ENCODE assay signal across 2 cellular contexts in genomic region chr1:67138813-67139539, GRCh38.
A peak's percentile ranks its signal among the peaks of the same experiment; 100 is the strongest.
TF ChIP-seq lines count a peak whose summit lies in the region.

No MANE protein-coding gene starts in this region.

TF ChIP-seq in K562, 482 proteins besides CTCF, POLR2A, EP300 and RAD21:
- TF ChIP-seq SREBF2 (CRISPR knock-in tag; IDR thresholded peaks at IDR 0.05) (no peak), SPI1 (IDR thresholded peaks at IDR 0.05; ENCODE audit: borderline replicate concordance, low read depth, low read length) (peak; percentile 84), ZNF124 (CRISPR knock-in tag; IDR thresholded peaks at IDR 0.05) (no peak)
- TF ChIP-seq, protein P1, sequence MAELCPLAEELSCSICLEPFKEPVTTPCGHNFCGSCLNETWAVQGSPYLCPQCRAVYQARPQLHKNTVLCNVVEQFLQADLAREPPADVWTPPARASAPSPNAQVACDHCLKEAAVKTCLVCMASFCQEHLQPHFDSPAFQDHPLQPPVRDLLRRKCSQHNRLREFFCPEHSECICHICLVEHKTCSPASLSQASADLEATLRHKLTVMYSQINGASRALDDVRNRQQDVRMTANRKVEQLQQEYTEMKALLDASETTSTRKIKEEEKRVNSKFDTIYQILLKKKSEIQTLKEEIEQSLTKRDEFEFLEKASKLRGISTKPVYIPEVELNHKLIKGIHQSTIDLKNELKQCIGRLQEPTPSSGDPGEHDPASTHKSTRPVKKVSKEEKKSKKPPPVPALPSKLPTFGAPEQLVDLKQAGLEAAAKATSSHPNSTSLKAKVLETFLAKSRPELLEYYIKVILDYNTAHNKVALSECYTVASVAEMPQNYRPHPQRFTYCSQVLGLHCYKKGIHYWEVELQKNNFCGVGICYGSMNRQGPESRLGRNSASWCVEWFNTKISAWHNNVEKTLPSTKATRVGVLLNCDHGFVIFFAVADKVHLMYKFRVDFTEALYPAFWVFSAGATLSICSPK (IDR thresholded peaks at IDR 0.05; ENCODE audit: borderline replicate concordance): no peak

TF ChIP-seq in liver, 16 proteins besides CTCF, POLR2A, EP300 and RAD21:
- TF ChIP-seq RXRA (IDR thresholded peaks at IDR 0.05) (no peak), EGR1 (IDR thresholded peaks at IDR 0.05; ENCODE audit: low read depth in 2 of 2) (no peak), HNF4A (conservative IDR thresholded peaks at IDR 0.05) (peak; percentile 26 to 49), YY1 (IDR thresholded peaks at IDR 0.05) (no peak), TAF1 (conservative IDR thresholded peaks at IDR 0.05) (peak; percentile 31), JUND (IDR thresholded peaks at IDR 0.05) (no peak), GABPA (IDR thresholded peaks at IDR 0.05 in 1 of 2, conservative IDR thresholded peaks at IDR 0.05 in 1 of 2) (no peak)
- TF ChIP-seq, protein P2, sequence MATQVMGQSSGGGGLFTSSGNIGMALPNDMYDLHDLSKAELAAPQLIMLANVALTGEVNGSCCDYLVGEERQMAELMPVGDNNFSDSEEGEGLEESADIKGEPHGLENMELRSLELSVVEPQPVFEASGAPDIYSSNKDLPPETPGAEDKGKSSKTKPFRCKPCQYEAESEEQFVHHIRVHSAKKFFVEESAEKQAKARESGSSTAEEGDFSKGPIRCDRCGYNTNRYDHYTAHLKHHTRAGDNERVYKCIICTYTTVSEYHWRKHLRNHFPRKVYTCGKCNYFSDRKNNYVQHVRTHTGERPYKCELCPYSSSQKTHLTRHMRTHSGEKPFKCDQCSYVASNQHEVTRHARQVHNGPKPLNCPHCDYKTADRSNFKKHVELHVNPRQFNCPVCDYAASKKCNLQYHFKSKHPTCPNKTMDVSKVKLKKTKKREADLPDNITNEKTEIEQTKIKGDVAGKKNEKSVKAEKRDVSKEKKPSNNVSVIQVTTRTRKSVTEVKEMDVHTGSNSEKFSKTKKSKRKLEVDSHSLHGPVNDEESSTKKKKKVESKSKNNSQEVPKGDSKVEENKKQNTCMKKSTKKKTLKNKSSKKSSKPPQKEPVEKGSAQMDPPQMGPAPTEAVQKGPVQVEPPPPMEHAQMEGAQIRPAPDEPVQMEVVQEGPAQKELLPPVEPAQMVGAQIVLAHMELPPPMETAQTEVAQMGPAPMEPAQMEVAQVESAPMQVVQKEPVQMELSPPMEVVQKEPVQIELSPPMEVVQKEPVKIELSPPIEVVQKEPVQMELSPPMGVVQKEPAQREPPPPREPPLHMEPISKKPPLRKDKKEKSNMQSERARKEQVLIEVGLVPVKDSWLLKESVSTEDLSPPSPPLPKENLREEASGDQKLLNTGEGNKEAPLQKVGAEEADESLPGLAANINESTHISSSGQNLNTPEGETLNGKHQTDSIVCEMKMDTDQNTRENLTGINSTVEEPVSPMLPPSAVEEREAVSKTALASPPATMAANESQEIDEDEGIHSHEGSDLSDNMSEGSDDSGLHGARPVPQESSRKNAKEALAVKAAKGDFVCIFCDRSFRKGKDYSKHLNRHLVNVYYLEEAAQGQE (IDR thresholded peaks at IDR 0.05): no peak
